In genomic region chr5:17252543-17252942, GRCh38 we compare ENCODE assay signal across 21 cellular contexts. TPM values are rescaled to one million over a fixed set of nuclear protein-coding genes. Genes with fewer than 3 reads are reported as not detected.
DNase-seq lines count a peak whose midpoint lies in the region; ATAC-seq and TF ChIP-seq lines count a peak whose summit lies in the region.
"Had no signal": no experiment of that assay in that cellular context is flagged by ENCODE, and none has a peak within 500 bp of the region (broad histone marks: within the 10 kb centered on the region; RNA-seq: fewer than 3 reads in every experiment).

No MANE protein-coding gene starts in this region.

- no TSS peak for BruUV-seq in mammary epithelial cell (replicated peaks; lab: Mats Ljungman, UMichigan)

- TF ChIP-seq CTCF in mammary epithelial cell (conservative IDR thresholded peaks at IDR 0.05 in 1 of 2, IDR thresholded peaks at IDR 0.05 in 1 of 2; ENCODE audit: extremely low read depth in 1 of 2, insufficient read depth in 1 of 2, low read depth in 1 of 2, low read length in 2 of 2), result no peak
- no peak for TF ChIP-seq CTCF in activated CD8-positive, alpha-beta T cell treated with anti-CD3 and anti-CD28 coated beads for 36 hours (IDR thresholded peaks at IDR 0.05)

- ATAC-seq in memory B cell (ENCODE audit: low read depth) (no peak), T-cell (replicated peaks in 1 of 4) (no peak)
- ATAC-seq in activated CD8-positive, alpha-beta T cell treated with anti-CD3 and anti-CD28 coated beads for 36 hours, result no peak
- ATAC-seq: activated T-cell treated with anti-CD3 and anti-CD28 coated beads, Interleukin-2, amount 50 U/mL, for 72 hours; stimulated activated effector memory CD8-positive, alpha-beta T cell treated with anti-CD3 and anti-CD28 coated beads, Interleukin-12 subunit alpha, Interleukin-12 subunit beta, amount 100 ng/mL, for 72 hours had no signal

- H3K9me3 ChIP-seq in mammary epithelial cell (replicated peaks; ENCODE audit: insufficient read depth, low read length), result no peaks in the 10 kb centered on the region

- peaks cover 91% of the 10 kb centered on the region for H3K79me2 ChIP-seq in ACC112 (ENCODE audit: control insufficient read depth, insufficient read depth, low read length, unreplicated experiment)
- H3K79me2 ChIP-seq in mammary epithelial cell (ENCODE audit: insufficient read depth, low read length), result peaks cover 68% of the 10 kb centered on the region

- H2AFZ ChIP-seq in ACC112 (ENCODE audit: low read length, unreplicated experiment) (no peak overlapping the region), mammary epithelial cell (ENCODE audit: low read depth, low read length) (no peak overlapping the region)
- H2AFZ ChIP-seq: hepatocyte had no signal

- in situ Hi-C loops in mammary epithelial cell (cut with MboI; ENCODE audit: low sequenced_read_pairs in 2 of 2), result no loop called here

- no peaks in the 10 kb centered on the region for H3K9me3 Mint-ChIP-seq in memory B cell
- H3K9me3 Mint-ChIP-seq in activated CD8-positive, alpha-beta T cell treated with anti-CD3 and anti-CD28 coated beads for 36 hours, result no peaks in the 10 kb centered on the region
- peaks cover 0 to 14% (median 0%) of the 10 kb centered on the region in 3 donors for H3K9me3 Mint-ChIP-seq in T-cell
- no peaks in the 10 kb centered on the region for H3K9me3 Mint-ChIP-seq in activated CD4-positive, alpha-beta T cell treated with anti-CD3 and anti-CD28 coated beads, Interleukin-2, amount 10 ng/mL, durations not matched to agents 7 days and 5 days
- H3K9me3 Mint-ChIP-seq: activated naive CD8-positive, alpha-beta T cell treated with anti-CD3 and anti-CD28 coated beads, Interleukin-2, amount 10 ng/mL, durations not matched to agents 7 days and 5 days; T-helper 1 cell treated with Interleukin-12 subunit alpha and Interleukin-12 subunit beta and Interleukin-4 antibody, amounts not matched to agents 30 μg/mL and 1 μg/mL, for 36 hours had no signal

- H3K36me3 Mint-ChIP-seq in memory B cell (peaks cover 21% of the 10 kb centered on the region), T-cell (no peaks in the 10 kb centered on the region)
- no peaks in the 10 kb centered on the region for H3K36me3 Mint-ChIP-seq in activated CD8-positive, alpha-beta T cell treated with anti-CD3 and anti-CD28 coated beads for 36 hours (ENCODE audit: low read depth)
- no peaks in the 10 kb centered on the region for H3K36me3 Mint-ChIP-seq in activated CD4-positive, alpha-beta T cell treated with anti-CD3 and anti-CD28 coated beads, Interleukin-2, amount 10 ng/mL, durations not matched to agents 7 days and 5 days (ENCODE audit: low read depth)
- H3K36me3 Mint-ChIP-seq: activated naive CD8-positive, alpha-beta T cell treated with anti-CD3 and anti-CD28 coated beads, Interleukin-2, amount 10 ng/mL, durations not matched to agents 7 days and 5 days; CD4-positive, CD25-positive, alpha-beta regulatory T cell; stimulated activated effector memory CD8-positive, alpha-beta T cell treated with anti-CD3 and anti-CD28 coated beads, Interleukin-12 subunit alpha, Interleukin-12 subunit beta, amount 100 ng/mL, for 72 hours had no signal

- DNase-seq in M059J (ENCODE audit: low read depth) (peak; percentile 32), mammary epithelial cell (peak; percentile 60), memory B cell (ENCODE audit: low spot score in 2 of 2) (no peak), T-helper 2 cell (no peak), T-cell (no peak)
- no peak for DNase-seq in activated CD8-positive, alpha-beta T cell treated with anti-CD3 and anti-CD28 coated beads for 36 hours
- DNase-seq in activated CD4-positive, alpha-beta T cell treated with anti-CD3 and anti-CD28 coated beads, Interleukin-2, amount 10 ng/mL, durations not matched to agents 7 days and 5 days, result no peak
- DNase-seq: activated CD8-positive, alpha-beta memory T cell treated with anti-CD3 and anti-CD28 coated beads for 24 hours; activated naive CD8-positive, alpha-beta T cell treated with anti-CD3 and anti-CD28 coated beads, Interleukin-2, amount 10 ng/mL, durations not matched to agents 7 days and 5 days; activated T-cell treated with anti-CD3 and anti-CD28 coated beads, Interleukin-2, amount 50 U/mL, for 72 hours; CD4-positive, CD25-positive, alpha-beta regulatory T cell; cerebellar nuclear complex; DMS53; islet precursor cell; MG63; NCI-H187; Right ventricle myocardium superior had no signal

- POLR2A ChIA-PET in activated CD8-positive, alpha-beta T cell treated with anti-CD3 and anti-CD28 coated beads for 36 hours (lab: Charles Lee), result no interaction called here
- POLR2A ChIA-PET in T-cell (lab: Charles Lee), result no interaction called here
- POLR2A ChIA-PET in activated CD4-positive, alpha-beta T cell treated with anti-CD3 and anti-CD28 coated beads, Interleukin-2, amount 10 ng/mL, durations not matched to agents 7 days and 5 days (lab: Charles Lee), result no interaction called here

- no peaks in the 10 kb centered on the region for H4K20me1 ChIP-seq in mammary epithelial cell (ENCODE audit: insufficient read depth, low read length)

- WGBS in mammary epithelial cell (ENCODE audit: low coverage, missing lambda C conversion rate), result 81% methylated on average over 1 of the region's 1 CpG

- H3K4me2 ChIP-seq in mammary epithelial cell (ENCODE audit: insufficient read depth, low read depth, low read length), result peak overlapping the region; percentile 42
- H3K4me2 ChIP-seq: hepatocyte had no signal

- intact Hi-C loops in mammary epithelial cell (cut with micrococcal nuclease), result no loop called here
- intact Hi-C loops in activated CD8-positive, alpha-beta T cell treated with anti-CD3 and anti-CD28 coated beads for 36 hours (cut with micrococcal nuclease), result no loop called here

- dilution Hi-C loops in mammary epithelial cell (cut with HindIII; ENCODE audit: low sequenced_read_pairs), result no loop called here

- H3K27me3 ChIP-seq in ACC112 (ENCODE audit: insufficient read depth, low read length) (no peaks in the 10 kb centered on the region), mammary epithelial cell (ENCODE audit: insufficient read depth, low read length) (no peaks in the 10 kb centered on the region)
- H3K27me3 ChIP-seq: hepatocyte, MG63 had no signal

- H3K27me3 Mint-ChIP-seq in memory B cell (no peaks in the 10 kb centered on the region), T-cell (peaks cover 0 to 8% of the 10 kb centered on the region in 2 donors)
- H3K27me3 Mint-ChIP-seq in activated CD8-positive, alpha-beta T cell treated with anti-CD3 and anti-CD28 coated beads for 36 hours, result no peaks in the 10 kb centered on the region
- H3K27me3 Mint-ChIP-seq in activated CD4-positive, alpha-beta T cell treated with anti-CD3 and anti-CD28 coated beads, Interleukin-2, amount 10 ng/mL, durations not matched to agents 7 days and 5 days, result no peaks in the 10 kb centered on the region
- H3K27me3 Mint-ChIP-seq: CD4-positive, CD25-positive, alpha-beta regulatory T cell had no signal

- H3K27ac ChIP-seq in ACC112 (ENCODE audit: low read depth, low read length) (peak overlapping the region; percentile 82), mammary epithelial cell (ENCODE audit: insufficient read depth, low read depth, low read length) (no peak overlapping the region)
- H3K27ac ChIP-seq: hepatocyte had no signal

- H3K9ac ChIP-seq in mammary epithelial cell (ENCODE audit: insufficient read depth, low read length), result no peak overlapping the region

- H3K4me3 ChIP-seq in ACC112 (ENCODE audit: low read depth, low read length), result peak overlapping the region; percentile 45
- no peak overlapping the region for H3K4me3 ChIP-seq in mammary epithelial cell (replicated peaks in 1 of 3; ENCODE audit: insufficient read depth in 1 of 3, low read depth in 2 of 3, low read length in 3 of 3)
- H3K4me3 ChIP-seq: hepatocyte, MG63 had no signal

- CTCF ChIA-PET in mammary epithelial cell (lab: Charles Lee; ENCODE audit: low non-redundant PET), result no interaction called here
- CTCF ChIA-PET in activated CD8-positive, alpha-beta T cell treated with anti-CD3 and anti-CD28 coated beads for 36 hours (lab: Charles Lee), result no interaction called here
- CTCF ChIA-PET in T-cell (lab: Charles Lee), result interaction anchor here in 1 of 2 donors (0.6 kb wide), 1 partner anchor 796 kb away, joined by 4 read pairs; no protein-coding TSS in a partner anchor
- CTCF ChIA-PET in activated CD4-positive, alpha-beta T cell treated with anti-CD3 and anti-CD28 coated beads, Interleukin-2, amount 10 ng/mL, durations not matched to agents 7 days and 5 days (lab: Charles Lee), result no interaction called here

- H3K27ac Mint-ChIP-seq in memory B cell (peak overlapping the region; percentile 76), T-cell (no peak overlapping the region)
- H3K27ac Mint-ChIP-seq in activated CD8-positive, alpha-beta T cell treated with anti-CD3 and anti-CD28 coated beads for 36 hours, result no peak overlapping the region
- H3K27ac Mint-ChIP-seq in activated CD4-positive, alpha-beta T cell treated with anti-CD3 and anti-CD28 coated beads, Interleukin-2, amount 10 ng/mL, durations not matched to agents 7 days and 5 days, result no peak overlapping the region
- H3K27ac Mint-ChIP-seq: activated naive CD8-positive, alpha-beta T cell treated with anti-CD3 and anti-CD28 coated beads, Interleukin-2, amount 10 ng/mL, durations not matched to agents 7 days and 5 days; activated T-cell treated with anti-CD3 and anti-CD28 coated beads, Interleukin-2, amount 50 U/mL, for 72 hours; stimulated activated effector memory CD8-positive, alpha-beta T cell treated with anti-CD3 and anti-CD28 coated beads, Interleukin-12 subunit alpha, Interleukin-12 subunit beta, amount 100 ng/mL, for 72 hours; T-helper 1 cell treated with Interleukin-12 subunit alpha and Interleukin-12 subunit beta and Interleukin-4 antibody, amounts not matched to agents 30 μg/mL and 1 μg/mL, for 36 hours had no signal

- H3K4me1 Mint-ChIP-seq in memory B cell, result peaks cover 64% of the 10 kb centered on the region
- no peaks in the 10 kb centered on the region for H3K4me1 Mint-ChIP-seq in activated CD8-positive, alpha-beta T cell treated with anti-CD3 and anti-CD28 coated beads for 36 hours (ENCODE audit: low read depth)
- H3K4me1 Mint-ChIP-seq in T-cell, result no peaks in the 10 kb centered on the region
- no peaks in the 10 kb centered on the region for H3K4me1 Mint-ChIP-seq in activated CD4-positive, alpha-beta T cell treated with anti-CD3 and anti-CD28 coated beads, Interleukin-2, amount 10 ng/mL, durations not matched to agents 7 days and 5 days
- H3K4me1 Mint-ChIP-seq: activated naive CD8-positive, alpha-beta T cell treated with anti-CD3 and anti-CD28 coated beads, Interleukin-2, amount 10 ng/mL, durations not matched to agents 7 days and 5 days; CD4-positive, CD25-positive, alpha-beta regulatory T cell; stimulated activated effector memory CD8-positive, alpha-beta T cell treated with anti-CD3 and anti-CD28 coated beads, Interleukin-12 subunit alpha, Interleukin-12 subunit beta, amount 100 ng/mL, for 72 hours had no signal

- H3K36me3 ChIP-seq in ACC112 (ENCODE audit: insufficient read depth, low read length), result peaks cover 10% of the 10 kb centered on the region
- H3K36me3 ChIP-seq in mammary epithelial cell (ENCODE audit: insufficient read depth, low read length), result peaks cover 2% of the 10 kb centered on the region

- H3K4me3 Mint-ChIP-seq in memory B cell (no peak overlapping the region), T-cell (no peak overlapping the region)
- no peak overlapping the region for H3K4me3 Mint-ChIP-seq in activated CD8-positive, alpha-beta T cell treated with anti-CD3 and anti-CD28 coated beads for 36 hours
- H3K4me3 Mint-ChIP-seq in activated CD4-positive, alpha-beta T cell treated with anti-CD3 and anti-CD28 coated beads, Interleukin-2, amount 10 ng/mL, durations not matched to agents 7 days and 5 days, result no peak overlapping the region
- H3K4me3 Mint-ChIP-seq: activated naive CD8-positive, alpha-beta T cell treated with anti-CD3 and anti-CD28 coated beads, Interleukin-2, amount 10 ng/mL, durations not matched to agents 7 days and 5 days; activated T-cell treated with anti-CD3 and anti-CD28 coated beads, Interleukin-2, amount 50 U/mL, for 72 hours; CD4-positive, CD25-positive, alpha-beta regulatory T cell; stimulated activated effector memory CD8-positive, alpha-beta T cell treated with anti-CD3 and anti-CD28 coated beads, Interleukin-12 subunit alpha, Interleukin-12 subunit beta, amount 100 ng/mL, for 72 hours; T-helper 1 cell treated with Interleukin-12 subunit alpha and Interleukin-12 subunit beta and Interleukin-4 antibody, amounts not matched to agents 30 μg/mL and 1 μg/mL, for 36 hours had no signal

- H3K4me1 ChIP-seq in ACC112 (ENCODE audit: control insufficient read depth, insufficient read depth, low read length, unreplicated experiment), result peaks cover 94% of the 10 kb centered on the region
- peaks cover 51% of the 10 kb centered on the region for H3K4me1 ChIP-seq in mammary epithelial cell (ENCODE audit: insufficient read depth, low read length)

RNA-seq across cellular contexts. Expression of gene BASP1, which starts 35.1 kb away (rescaled TPM):
- 86.0 and 126 TPM in 2 replicates for total RNA-seq in M059J (2014; rRNA removed; shearing (Covaris generic))
- total RNA-seq in mammary epithelial cell (10 to 100 TPM; 27.0 to 76.6 TPM), T-cell (1 to 10 TPM in 3 of 5 donors, under 1 TPM in 2; 0.47 to 4.6 (median 2.2) TPM)
- 60.4 TPM for polyA plus RNA-seq in mammary epithelial cell
- polyA minus RNA-seq in mammary epithelial cell, result 15.7 TPM
- under 1 TPM; 0.18 to 0.47 TPM for total RNA-seq in activated CD8-positive, alpha-beta T cell treated with anti-CD3 and anti-CD28 coated beads for 36 hours
- total RNA-seq in activated CD4-positive, alpha-beta T cell treated with anti-CD3 and anti-CD28 coated beads, Interleukin-2, amount 10 ng/mL, durations not matched to agents 7 days and 5 days, result under 1 TPM; 0.15 to 0.42 TPM

Comparison
In these comparisons a context has a peak if more than half of its experiments do, and no peak if none do; other contexts are left out.
1. DNase-seq: peak in M059J (single experiment) and mammary epithelial cell (single experiment); none in memory B cell (0 of 2), activated CD8-positive, alpha-beta T cell treated with anti-CD3 and anti-CD28 coated beads for 36 hours (single experiment), T-helper 2 cell (0 of 5), T-cell (0 of 34) and activated CD4-positive, alpha-beta T cell treated with anti-CD3 and anti-CD28 coated beads, Interleukin-2, amount 10 ng/mL, durations not matched to agents 7 days and 5 days (single experiment).
2. RNA of gene BASP1, which starts 35.1 kb away (total RNA-seq): 86.0 to 126 TPM in M059J and 27.0 to 76.6 TPM in mammary epithelial cell; 0.47 to 4.6 TPM in T-cell, 0.18 to 0.47 TPM in activated CD8-positive, alpha-beta T cell treated with anti-CD3 and anti-CD28 coated beads for 36 hours and 0.15 to 0.42 TPM in activated CD4-positive, alpha-beta T cell treated with anti-CD3 and anti-CD28 coated beads, Interleukin-2, amount 10 ng/mL, durations not matched to agents 7 days and 5 days; every median in the first group is over 4 times any median in the second.